In genomic region chr9:21680590-21680989, GRCh38 we compare ENCODE assay signal across 17 cellular contexts.
A peak's percentile ranks its signal among the peaks of the same experiment; 100 is the strongest.
DNase-seq lines count a peak whose midpoint lies in the region; ATAC-seq and TF ChIP-seq lines count a peak whose summit lies in the region.
"Had no signal": no experiment of that assay in that cellular context is flagged by ENCODE, and none has a peak within 500 bp of the region (broad histone marks: within the 10 kb centered on the region; RNA-seq: fewer than 3 reads in every experiment).

No MANE protein-coding gene starts in this region.

- H3K79me2 ChIP-seq in ACC112 (ENCODE audit: control insufficient read depth, insufficient read depth, low read length, unreplicated experiment) = peaks cover 12% of the 10 kb centered on the region

- H2BK12ac ChIP-seq in mesenchymal stem cell (ENCODE audit: low read length in 2 of 2) = no peak overlapping the region

- peak overlapping the region; percentile 82 for H2BK15ac ChIP-seq in IMR-90 (ENCODE audit: low read depth, low read length)
- H2BK15ac ChIP-seq in mesenchymal stem cell (ENCODE audit: low read depth, poor library complexity, severe bottlenecking) = no peak overlapping the region

- H3K27ac Mint-ChIP-seq in endodermal cell (peak overlapping the region; percentile 13), WTC11 (no peak overlapping the region)

- peaks cover 81% of the 10 kb centered on the region for H3K4me1 ChIP-seq in ACC112 (ENCODE audit: control insufficient read depth, insufficient read depth, low read length, unreplicated experiment)
- H3K4me1 ChIP-seq in IMR-90 (ENCODE audit: control insufficient read depth, insufficient read depth, low read length) = peaks cover 15% of the 10 kb centered on the region; the same call in 1 of the 2 replicates
- no peaks in the 10 kb centered on the region for H3K4me1 ChIP-seq in endodermal cell (ENCODE audit: control insufficient read depth, insufficient read depth, low read length)
- H3K4me1 ChIP-seq in mesenchymal stem cell (ENCODE audit: control insufficient read depth, insufficient read depth, low read depth, low read length) = peaks cover 5% of the 10 kb centered on the region

- POLR2A ChIA-PET in IMR-90 (lab: Charles Lee; ENCODE audit: unreplicated experiment) = no interaction called here
- POLR2A ChIA-PET in WTC11 (lab: Charles Lee) = no interaction called here

- TF ChIP-seq RAD21 in IMR-90 (IDR thresholded peaks at IDR 0.05; ENCODE audit: low read length) = no peak

- no peak for TF ChIP-seq POLR2A in IMR-90 (IDR thresholded peaks at IDR 0.05; ENCODE audit: low read depth, low read length)

- no peak overlapping the region for H2AK9ac ChIP-seq in IMR-90 (replicated peaks; ENCODE audit: low read depth, low read length, poor library complexity)

- no peaks in the 10 kb centered on the region for H3K27me3 Mint-ChIP-seq in endodermal cell (ENCODE audit: insufficient read depth)
- H3K27me3 Mint-ChIP-seq in WTC11 (ENCODE audit: low read depth) = no peaks in the 10 kb centered on the region

- H3K18ac ChIP-seq in IMR-90 (ENCODE audit: low read depth, low read length) (peak overlapping the region; percentile 92; the same call in 1 of the 2 replicates), mesenchymal stem cell (ENCODE audit: low read depth in 1 of 2, low read length in 2 of 2) (no peak overlapping the region)

- H4K91ac ChIP-seq in IMR-90 (ENCODE audit: insufficient read depth, low read depth, low read length) (peak overlapping the region; percentile 66), mesenchymal stem cell (ENCODE audit: low read length) (no peak overlapping the region)

- H3K23ac ChIP-seq in IMR-90 (ENCODE audit: low read depth, low read length) (peak overlapping the region; percentile 36; the same call in 1 of the 2 replicates), mesenchymal stem cell (ENCODE audit: low read length in 2 of 2) (no peak overlapping the region)

- H3K56ac ChIP-seq in IMR-90 (ENCODE audit: extremely low read depth, insufficient read depth, low read length) = no peak overlapping the region; the same call in none of the 2 replicates

- in situ Hi-C loops in IMR-90 (cut with MboI; ENCODE audit: low sequenced_read_pairs) = loop anchor here (25.0 kb wide), 1 partner anchor 107 kb away; no protein-coding TSS in a partner anchor

- H3K9ac ChIP-seq in IMR-90 (ENCODE audit: low read depth, low read length) = no peak overlapping the region
- H3K9ac ChIP-seq in endodermal cell (ENCODE audit: extremely low read depth, low read length, poor library complexity, severe bottlenecking) = no peak overlapping the region
- peak overlapping the region; percentile 74 for H3K9ac ChIP-seq in mesenchymal stem cell (ENCODE audit: low read length)
- H3K9ac ChIP-seq: KMS-11 had no signal

- H3K36me3 ChIP-seq in ACC112 (ENCODE audit: insufficient read depth, low read length) (no peaks in the 10 kb centered on the region), IMR-90 (ENCODE audit: control insufficient read depth, insufficient read depth, low read length) (no peaks in the 10 kb centered on the region), endodermal cell (ENCODE audit: control insufficient read depth, insufficient read depth, low read length) (no peaks in the 10 kb centered on the region), mesenchymal stem cell (ENCODE audit: control insufficient read depth in 1 of 2, insufficient read depth in 2 of 2, low read depth in 1 of 2, low read length in 2 of 2) (no peaks in the 10 kb centered on the region)

- intact Hi-C loops in IMR-90 (cut with micrococcal nuclease) = no loop called here

- no TSS peak for BruUV-seq in IMR-90 (replicated peaks; lab: Mats Ljungman, UMichigan)

- H2AK5ac ChIP-seq in IMR-90 (ENCODE audit: low read depth, low read length) (peak overlapping the region; percentile 12; the same call in 1 of the 2 replicates), mesenchymal stem cell (ENCODE audit: low read length, severe bottlenecking) (no peak overlapping the region)

- H3K36me3 Mint-ChIP-seq in endodermal cell (ENCODE audit: low read depth) = no peaks in the 10 kb centered on the region
- no peaks in the 10 kb centered on the region for H3K36me3 Mint-ChIP-seq in WTC11

- H3K4me1 Mint-ChIP-seq in endodermal cell (peaks cover 4% of the 10 kb centered on the region), WTC11 (0 out of 2 replicates have a peak, but pooled peaks cover 4% of the 10 kb centered on the region)

- peak overlapping the region; percentile 57 for H2AFZ ChIP-seq in ACC112 (ENCODE audit: low read length, unreplicated experiment)
- no peak overlapping the region for H2AFZ ChIP-seq in IMR-90 (replicated peaks; ENCODE audit: low read length, poor library complexity)
- H2AFZ ChIP-seq in mesenchymal stem cell (ENCODE audit: low read depth, low read length) = no peak overlapping the region

- H3K9me1 ChIP-seq in IMR-90 (ENCODE audit: insufficient read depth, low read length) = peaks cover 8% of the 10 kb centered on the region

- H2BK5ac ChIP-seq in IMR-90 (ENCODE audit: low read depth, low read length, poor library complexity, severe bottlenecking) (peak overlapping the region; percentile 90), mesenchymal stem cell (ENCODE audit: low read depth, low read length, poor library complexity, severe bottlenecking) (no peak overlapping the region)

- TF ChIP-seq CTCF in IMR-90 (conservative IDR thresholded peaks at IDR 0.05; ENCODE audit: low read depth, low read length) (no peak), endodermal cell (conservative IDR thresholded peaks at IDR 0.05) (no peak), foreskin fibroblast (IDR thresholded peaks at IDR 0.05; ENCODE audit: low read depth, low read length) (no peak), WTC11 (IDR thresholded peaks at IDR 0.05) (no peak)

- H4K5ac ChIP-seq in IMR-90 (ENCODE audit: low read depth, low read length) = peak overlapping the region; percentile 47; the same call in 1 of the 2 replicates

- H3K9me3 Mint-ChIP-seq in endodermal cell (no peaks in the 10 kb centered on the region), WTC11 (no peaks in the 10 kb centered on the region)

- H2BK120ac ChIP-seq in IMR-90 (ENCODE audit: low read depth, low read length) (peak overlapping the region; percentile 89), mesenchymal stem cell (ENCODE audit: low read depth, low read length) (no peak overlapping the region)

- H3K27ac ChIP-seq in ACC112 (ENCODE audit: low read depth, low read length) (peak overlapping the region; percentile 98), IMR-90 (ENCODE audit: insufficient read depth, low read length) (peak overlapping the region; percentile 22; the same call in 1 of the 2 replicates), endodermal cell (ENCODE audit: low read depth, low read length) (no peak overlapping the region), mesenchymal stem cell (ENCODE audit: low read length, poor library complexity, severe bottlenecking) (no peak overlapping the region)
- H3K27ac ChIP-seq: C4-2B, KMS-11 had no signal

- H3K27me3 ChIP-seq in ACC112 (ENCODE audit: insufficient read depth, low read length) (no peaks in the 10 kb centered on the region), IMR-90 (ENCODE audit: control insufficient read depth, insufficient read depth, low read length) (no peaks in the 10 kb centered on the region), endodermal cell (ENCODE audit: control insufficient read depth, insufficient read depth, low read length, poor library complexity, severe bottlenecking) (no peaks in the 10 kb centered on the region), mesenchymal stem cell (ENCODE audit: control insufficient read depth in 1 of 2, insufficient read depth in 1 of 2, low read length in 2 of 2) (no peaks in the 10 kb centered on the region)

- CTCF ChIA-PET in IMR-90 (lab: Yijun Ruan, JAX) = no interaction called here
- CTCF ChIA-PET in WTC11 (lab: Charles Lee) = no interaction called here

- dilution Hi-C loops in IMR-90 (cut with HindIII; ENCODE audit: low sequenced_read_pairs, unreplicated experiment) = no loop called here

- no peaks in the 10 kb centered on the region for H4K20me1 ChIP-seq in IMR-90 (ENCODE audit: insufficient read depth, low read length)

- H3K4me2 ChIP-seq in IMR-90 (ENCODE audit: low read depth, low read length) (no peak overlapping the region; the same call in 1 of the 2 replicates), mesenchymal stem cell (ENCODE audit: low read length, poor library complexity, severe bottlenecking) (no peak overlapping the region)
- H3K4me2 ChIP-seq: KMS-11 had no signal

- ATAC-seq in IMR-90 (ENCODE audit: low read depth) (no peak), WTC11 (no peak)
- ATAC-seq: HepG2 had no signal

- no peaks in the 10 kb centered on the region for H3K9me3 ChIP-seq in IMR-90 (ENCODE audit: control insufficient read depth, insufficient read depth, low read length)
- no peaks in the 10 kb centered on the region for H3K9me3 ChIP-seq in endodermal cell (ENCODE audit: control insufficient read depth, low read length)
- no peaks in the 10 kb centered on the region for H3K9me3 ChIP-seq in mesenchymal stem cell (ENCODE audit: control insufficient read depth, low read length)

- DNase-seq in IMR-90 = no peak
- DNase-seq in endodermal cell = no peak
- DNase-seq in mesenchymal stem cell = no peak
- no peak for DNase-seq in foreskin fibroblast
- DNase-seq in WTC11 (ENCODE audit: low spot score) = no peak
- no peak for DNase-seq in germinal center (ENCODE audit: low spot score)
- no peak for DNase-seq in NCI-H69 (lab: John Stamatoyannopoulos, UW)
- DNase-seq: DMS 273 treated with DMSO at 0.1 percent for 48 hours, GF-D8, NCI-H1436 treated with DMSO at 0.1 percent for 48 hours, NCI-H2029 treated with DMSO at 0.1 percent for 48 hours, NCI-H510A, RPMI8226 had no signal

- peaks cover 0 to 7% of the 10 kb centered on the region in 2 experiments; a peak in 1 of 4 replicates for H3K79me1 ChIP-seq in IMR-90 (ENCODE audit: low read depth in 1 of 2, low read length in 2 of 2)
- H3K79me1 ChIP-seq in mesenchymal stem cell (replicated peaks; ENCODE audit: low read length, poor library complexity, severe bottlenecking) = no peaks in the 10 kb centered on the region

- peak overlapping the region; percentile 51 for H2BK20ac ChIP-seq in IMR-90 (ENCODE audit: low read depth, low read length)

- H3K4me3 Mint-ChIP-seq in endodermal cell (no peak overlapping the region), WTC11 (no peak overlapping the region)

- peak overlapping the region; percentile 38; the same call in 1 of the 2 replicates for H3K4ac ChIP-seq in IMR-90 (ENCODE audit: low read depth, low read length)
- no peak overlapping the region for H3K4ac ChIP-seq in mesenchymal stem cell (ENCODE audit: low read depth in 1 of 2, low read length in 2 of 2)

- H3K14ac ChIP-seq in IMR-90 (replicated peaks; ENCODE audit: low read depth, low read length) (peak overlapping the region; percentile 84), mesenchymal stem cell (ENCODE audit: low read length in 2 of 2) (no peak overlapping the region)

- peak overlapping the region; percentile 46 to 59; a peak in 3 of 4 replicates for H4K8ac ChIP-seq in IMR-90 (ENCODE audit: low read depth in 2 of 2, low read length in 2 of 2)
- no peak overlapping the region for H4K8ac ChIP-seq in mesenchymal stem cell (ENCODE audit: low read length)

- H3K4me3 ChIP-seq in ACC112 (ENCODE audit: low read depth, low read length) = no peak overlapping the region
- no peak overlapping the region for H3K4me3 ChIP-seq in IMR-90 (ENCODE audit: insufficient read depth, low read depth, low read length)
- no peak overlapping the region for H3K4me3 ChIP-seq in endodermal cell (ENCODE audit: low read length)
- H3K4me3 ChIP-seq in mesenchymal stem cell (ENCODE audit: insufficient read depth in 1 of 2, low read depth in 1 of 2, low read length in 2 of 2) = no peak overlapping the region
- no peak overlapping the region for H3K4me3 ChIP-seq in foreskin fibroblast (ENCODE audit: low read depth in 1 of 2, low read length in 2 of 2)

- WGBS in IMR-90 (ENCODE audit: extremely low coverage in 2 of 2, insufficient read length in 1 of 2), 2 experiments = 100% methylated on average over 1 of the region's 4 CpGs; no CpG with 5 or more reads in 1 of the 2 experiments
- 80 to 86% methylated on average over 2 to 4 of the region's 4 CpGs for WGBS in endodermal cell (ENCODE audit: insufficient coverage in 1 of 2, insufficient read length in 1 of 2), 2 experiments
- WGBS in mesenchymal stem cell = 98% methylated on average over 4 of the region's 4 CpGs

Comparison
In these comparisons a context has a peak if more than half of its experiments do, and no peak if none do; other contexts are left out.
1. H3K27ac ChIP-seq: peak in ACC112 (single experiment) and IMR-90 (single experiment); none in endodermal cell (single experiment) and mesenchymal stem cell (single experiment).